ENCODE assay signal across 21 cellular contexts in genomic region chr10:71661942-71662341, GRCh38. TPM values are rescaled to one million over a fixed set of nuclear protein-coding genes. Genes with fewer than 3 reads are reported as not detected.
DNase-seq lines count a peak whose midpoint lies in the region; ATAC-seq, FAIRE-seq and TF ChIP-seq lines count a peak whose summit lies in the region.
"Had no signal": no experiment of that assay in that cellular context is flagged by ENCODE, and none has a peak within 500 bp of the region (broad histone marks: within the 10 kb centered on the region; RNA-seq: fewer than 3 reads in every experiment).

No MANE protein-coding gene starts in this region.

- no peak for ATAC-seq in activated naive CD8-positive, alpha-beta T cell treated with anti-CD3 and anti-CD28 coated beads, Interleukin-2, amount 50 U/mL, for 24 hours
- ATAC-seq in Right ventricle myocardium inferior = no peak
- ATAC-seq: A549, GM23338, HCT116 had no signal

- H3K27me3 Mint-ChIP-seq in activated naive CD8-positive, alpha-beta T cell treated with anti-CD3 and anti-CD28 coated beads, Interleukin-2, amount 50 U/mL, for 24 hours = no peaks in the 10 kb centered on the region
- H3K27me3 Mint-ChIP-seq in activated naive CD8-positive, alpha-beta T cell treated with anti-CD3 and anti-CD28 coated beads for 36 hours = no peaks in the 10 kb centered on the region
- peaks cover 2% of the 10 kb centered on the region for H3K27me3 Mint-ChIP-seq in neural crest cell (ENCODE audit: low read depth)
- H3K27me3 Mint-ChIP-seq: CD4-positive, alpha-beta T cell had no signal

- H2BK15ac ChIP-seq in H1 (ENCODE audit: low read length) = peak overlapping the region; percentile 8; the same call in 1 of the 2 replicates

- intact Hi-C loops in Right ventricle myocardium inferior (cut with DNase I) = no loop called here

- no peak for TF ChIP-seq RAD21 in H1 (IDR thresholded peaks at IDR 0.05 in 1 of 2, conservative IDR thresholded peaks at IDR 0.05 in 1 of 2; ENCODE audit: low read depth in 2 of 2, low read length in 2 of 2)

- H3K4me3 Mint-ChIP-seq in activated naive CD8-positive, alpha-beta T cell treated with anti-CD3 and anti-CD28 coated beads, Interleukin-2, amount 50 U/mL, for 24 hours = no peak overlapping the region
- no peak overlapping the region for H3K4me3 Mint-ChIP-seq in activated naive CD8-positive, alpha-beta T cell treated with anti-CD3 and anti-CD28 coated beads for 36 hours
- no peak overlapping the region for H3K4me3 Mint-ChIP-seq in neural crest cell
- H3K4me3 Mint-ChIP-seq: CD4-positive, alpha-beta T cell; GM23338 had no signal

- FAIRE-seq in H1 (lab: Jason Lieb, UNC) = no peak
- FAIRE-seq in small intestine (lab: Jason Lieb, UNC) = no peak
- FAIRE-seq: A549, D721Med, G401.6, GM12891, GM18507 had no signal

- peaks cover 4% of the 10 kb centered on the region for H3K4me1 Mint-ChIP-seq in activated naive CD8-positive, alpha-beta T cell treated with anti-CD3 and anti-CD28 coated beads, Interleukin-2, amount 50 U/mL, for 24 hours
- H3K4me1 Mint-ChIP-seq in activated naive CD8-positive, alpha-beta T cell treated with anti-CD3 and anti-CD28 coated beads for 36 hours = peaks cover 4% of the 10 kb centered on the region
- peaks cover 33% of the 10 kb centered on the region for H3K4me1 Mint-ChIP-seq in neural crest cell

- H3K27me3 ChIP-seq in H1 (replicated peaks in 1 of 4; ENCODE audit: control insufficient read depth in 3 of 4, extremely low read depth in 1 of 4, insufficient read depth in 3 of 4, low read length in 3 of 4) (peaks cover 0 to 5% (median 2%) of the 10 kb centered on the region in 4 experiments; a peak in 3 of 7 replicates), small intestine (ENCODE audit: control insufficient read depth in 2 of 2, insufficient read depth in 2 of 2, low read length in 2 of 2) (no peaks in the 10 kb centered on the region)

- H3K4me3 ChIP-seq in H1 (ENCODE audit: extremely low read depth in 1 of 4, insufficient read depth in 2 of 4, low read depth in 3 of 4, low read length in 4 of 4) = no peak overlapping the region
- no peak overlapping the region for H3K4me3 ChIP-seq in small intestine (ENCODE audit: low read depth in 1 of 2, low read length in 2 of 2)
- H3K4me3 ChIP-seq: A549, GM23338 had no signal

- no peak overlapping the region for H3K18ac ChIP-seq in H1 (ENCODE audit: extremely low read depth, low read length)

- no peak overlapping the region for H4K5ac ChIP-seq in H1 (ENCODE audit: insufficient read length, low read depth, low read length)

- H3K14ac ChIP-seq in H1 (ENCODE audit: insufficient read length) = no peak overlapping the region

- no peaks in the 10 kb centered on the region for H3K9me3 ChIP-seq in H1 (ENCODE audit: insufficient read depth in 2 of 2, low read depth in 1 of 2, low read length in 1 of 2)
- H3K9me3 ChIP-seq in small intestine (ENCODE audit: control insufficient read depth, low read depth) = no peaks in the 10 kb centered on the region
- H3K9me3 ChIP-seq: A549, Caco-2 had no signal

- H4K8ac ChIP-seq in H1 (ENCODE audit: extremely low read depth, insufficient read depth, low read length) = no peak overlapping the region

- H3K4me1 ChIP-seq in H1 (replicated peaks in 1 of 4; ENCODE audit: control insufficient read depth in 3 of 4, insufficient read depth in 4 of 4, low read length in 3 of 4) (peaks cover 27 to 31% (median 29%) of the 10 kb centered on the region in 4 experiments), small intestine (ENCODE audit: control insufficient read depth in 2 of 2, insufficient read depth in 1 of 2, low read depth in 1 of 2, low read length in 1 of 2) (peaks cover 3 to 10% of the 10 kb centered on the region in 2 donors)
- H3K4me1 ChIP-seq: Caco-2 had no signal

- no peak for DNase-seq in activated naive CD8-positive, alpha-beta T cell treated with anti-CD3 and anti-CD28 coated beads, Interleukin-2, amount 50 U/mL, for 24 hours
- DNase-seq in activated naive CD8-positive, alpha-beta T cell treated with anti-CD3 and anti-CD28 coated beads for 36 hours = no peak
- DNase-seq in H1 (ENCODE audit: low read depth in 1 of 2, low spot score in 2 of 2) = no peak
- DNase-seq in neural crest cell (ENCODE audit: low read depth, low spot score) = no peak
- DNase-seq in small intestine = peak; percentile 84
- no peak for DNase-seq in effector CD4-positive, alpha-beta T cell
- no peak for DNase-seq in Right ventricle myocardium inferior (ENCODE audit: missing footprints)
- no peak for DNase-seq in central memory CD4-positive, alpha-beta T cell
- DNase-seq: AML-193; Caco-2; CD4-positive, alpha-beta T cell; H7 had no signal

- no peak for TF ChIP-seq CTCF in H1 (IDR thresholded peaks at IDR 0.05; ENCODE audit: control extremely low read depth in 1 of 3, insufficient read depth in 1 of 3, low read depth in 1 of 3, low read length in 3 of 3)
- no peak for TF ChIP-seq CTCF in neural crest cell (conservative IDR thresholded peaks at IDR 0.05)

- no peak overlapping the region for H3K23ac ChIP-seq in H1 (ENCODE audit: insufficient read length)

- no peaks in the 10 kb centered on the region for H4K20me1 ChIP-seq in H1 (replicated peaks in 1 of 2; ENCODE audit: control insufficient read depth in 1 of 2, insufficient read depth in 2 of 2, low read length in 2 of 2)

- 0 out of 2 replicates have a peak overlapping the region, but pooled peaks have one; percentile 43 for H2AK5ac ChIP-seq in H1 (ENCODE audit: low read depth, low read length)

- POLR2A ChIA-PET in H1 (lab: Charles Lee; ENCODE audit: partially characterized antibody) = interaction anchor here (1.1 kb wide), 1 partner anchor 23 kb away, joined by 3 read pairs; no protein-coding TSS in a partner anchor

- H3K79me2 ChIP-seq in H1 (ENCODE audit: control insufficient read depth in 1 of 2, insufficient read depth in 2 of 2, low read length in 2 of 2) = no peaks in the 10 kb centered on the region

- H3K27ac Mint-ChIP-seq in activated naive CD8-positive, alpha-beta T cell treated with anti-CD3 and anti-CD28 coated beads, Interleukin-2, amount 50 U/mL, for 24 hours = peak overlapping the region; percentile 35
- H3K27ac Mint-ChIP-seq in activated naive CD8-positive, alpha-beta T cell treated with anti-CD3 and anti-CD28 coated beads for 36 hours = no peak overlapping the region
- H3K27ac Mint-ChIP-seq in neural crest cell (ENCODE audit: unreplicated experiment) = peak overlapping the region; percentile 40
- H3K27ac Mint-ChIP-seq: CD4-positive, alpha-beta T cell; GM23338 had no signal

- no peaks in the 10 kb centered on the region for H3K79me1 ChIP-seq in H1 (ENCODE audit: low read depth, low read length)

- TF ChIP-seq POLR2A in H1 (IDR thresholded peaks at IDR 0.05; ENCODE audit: control extremely low read depth in 1 of 2, low read depth in 2 of 2, low read length in 2 of 2) = no peak

- 85% methylated on average over 16 of the region's 16 CpGs; no CpG with 5 or more reads in 1 of the 2 experiments for WGBS in H1 (ENCODE audit: extremely low coverage in 1 of 2, insufficient coverage in 1 of 2, insufficient read length in 1 of 2, insufficient replicate concordance in 2 of 2, low coverage in 1 of 2, low lambda C conversion rate in 2 of 2, missing lambda C conversion rate in 1 of 2), 2 experiments
- WGBS in small intestine, 3 donors = 32 to 65% (median 42%) methylated on average over 16 of the region's 16 CpGs

- no peaks in the 10 kb centered on the region for H3K9me3 Mint-ChIP-seq in activated naive CD8-positive, alpha-beta T cell treated with anti-CD3 and anti-CD28 coated beads, Interleukin-2, amount 50 U/mL, for 24 hours
- no peaks in the 10 kb centered on the region for H3K9me3 Mint-ChIP-seq in activated naive CD8-positive, alpha-beta T cell treated with anti-CD3 and anti-CD28 coated beads for 36 hours
- no peaks in the 10 kb centered on the region for H3K9me3 Mint-ChIP-seq in neural crest cell
- H3K9me3 Mint-ChIP-seq: CD4-positive, alpha-beta T cell had no signal

- H3K36me3 ChIP-seq in H1 (ENCODE audit: control insufficient read depth in 2 of 4, insufficient read depth in 4 of 4, low read length in 3 of 4) (no peaks in the 10 kb centered on the region), small intestine (ENCODE audit: control insufficient read depth in 2 of 2, insufficient read depth in 2 of 2, low read length in 2 of 2) (no peaks in the 10 kb centered on the region)

- no peak overlapping the region for H2BK5ac ChIP-seq in H1 (ENCODE audit: low read depth, low read length)

- H3K4ac ChIP-seq in H1 (replicated peaks; ENCODE audit: insufficient read length, low read depth, low read length) = no peak overlapping the region

- no peak overlapping the region for H2BK20ac ChIP-seq in H1 (ENCODE audit: low read length)

- no peak overlapping the region for H3K9ac ChIP-seq in H1 (replicated peaks in 1 of 4; ENCODE audit: extremely low read depth in 1 of 4, low read depth in 3 of 4, low read length in 3 of 4)

- no peak overlapping the region for H2BK120ac ChIP-seq in H1 (replicated peaks; ENCODE audit: low read depth, low read length)

- no peak overlapping the region for H3K4me2 ChIP-seq in H1 (ENCODE audit: insufficient read depth in 1 of 2, low read depth in 2 of 2, low read length in 2 of 2)
- H3K4me2 ChIP-seq: A549, GM23338 had no signal

- H3K36me3 Mint-ChIP-seq in activated naive CD8-positive, alpha-beta T cell treated with anti-CD3 and anti-CD28 coated beads, Interleukin-2, amount 50 U/mL, for 24 hours (ENCODE audit: low read depth) = no peaks in the 10 kb centered on the region
- H3K36me3 Mint-ChIP-seq in activated naive CD8-positive, alpha-beta T cell treated with anti-CD3 and anti-CD28 coated beads for 36 hours = no peaks in the 10 kb centered on the region
- no peaks in the 10 kb centered on the region for H3K36me3 Mint-ChIP-seq in neural crest cell (ENCODE audit: low read depth)

- no peaks in the 10 kb centered on the region; the same call in 1 of the 2 replicates for H3K23me2 ChIP-seq in H1 (ENCODE audit: low read depth, low read length)

- no peak overlapping the region for H4K91ac ChIP-seq in H1 (replicated peaks; ENCODE audit: insufficient read length, low read length)

- no peak overlapping the region for H3K56ac ChIP-seq in H1 (replicated peaks; ENCODE audit: insufficient read length, low read depth, low read length)

- H2AFZ ChIP-seq in H1 (ENCODE audit: low read length) = no peak overlapping the region
- H2AFZ ChIP-seq: GM23338 had no signal

- CTCF ChIA-PET in H1 (lab: Charles Lee; ENCODE audit: partially characterized antibody) = interaction anchor here (1.3 to 2.0 kb wide), 3 partner anchors 10 to 43 kb away, joined by 5 to 6 read pairs (median 6); no protein-coding TSS in a partner anchor

- peak overlapping the region; percentile 90; the same call in 1 of the 2 replicates for H2BK12ac ChIP-seq in H1 (ENCODE audit: low read depth, low read length)

- TF ChIP-seq EP300 in H1 (IDR thresholded peaks at IDR 0.05; ENCODE audit: borderline replicate concordance in 1 of 2, low read depth in 2 of 2, low read length in 2 of 2) = no peak

- H3K27ac ChIP-seq in H1 (ENCODE audit: low read depth, low read length) (no peak overlapping the region), small intestine (ENCODE audit: low read depth in 1 of 2, low read length in 1 of 2) (peak overlapping the region; percentile 50 to 62)
- H3K27ac ChIP-seq: 22Rv1, A549, C4-2B had no signal

RNA-seq across cellular contexts. Expression of gene C10orf105, which starts 57.6 kb away (rescaled TPM):
- total RNA-seq in activated naive CD8-positive, alpha-beta T cell treated with anti-CD3 and anti-CD28 coated beads for 36 hours = under 1 TPM; 0.24 to 0.41 TPM
- 0.48 and 0.73 TPM in 2 replicates for total RNA-seq in H1 (2021; fragmentation: NEBNext Ultra II Directional; extraction: Animal tissue kit (Norgen Biotek cat#: 25700))
- polyA plus RNA-seq in H1 (2011; rRNA removed) = 0.71 and 1.4 TPM in 2 replicates
- polyA plus RNA-seq in H1 (2011; cell fraction: cytosol; rRNA removed) = 0.93 TPM
- 1.3 TPM for polyA plus RNA-seq in H1 (2011; cell fraction: nucleus; rRNA removed)
- 0.64 to 1.1 TPM (median 0.87 TPM) in 4 replicates for polyA plus RNA-seq in H1 (2012, experiment 1 of 2)
- polyA plus RNA-seq in H1 (2012, experiment 2 of 2) = 0.84 TPM
- polyA plus RNA-seq in H1 (2013, experiment 1 of 2) = 0.51 TPM
- polyA plus RNA-seq in H1 (2013, experiment 2 of 2) = 0.61 TPM
- 0.76 and 1.7 TPM in 2 replicates for polyA minus RNA-seq in H1 (2011; rRNA and poly(A)+ RNA removed)
- polyA minus RNA-seq in H1 (2011; cell fraction: cytosol; rRNA and poly(A)+ RNA removed) = 0.51 TPM
- 1.4 TPM for polyA minus RNA-seq in H1 (2011; cell fraction: nucleus; rRNA and poly(A)+ RNA removed)
- total RNA-seq in neural crest cell = 0.12 and 0.20 TPM in 2 replicates
- under 1 TPM in 1 of 3 donors, not detected in 2; 0.06 TPM for polyA plus RNA-seq in small intestine
- 0.05 TPM for total RNA-seq in Right ventricle myocardium inferior
- total RNA-seq: Caco-2 had no signal
- polyA plus RNA-seq: A549 had no signal
